ENCODE assay signal across 9 cellular contexts in genomic region chr2:136235451-136236418, GRCh38.
DNase-seq lines count a peak whose midpoint lies in the region; ATAC-seq and TF ChIP-seq lines count a peak whose summit lies in the region.
"Had no signal": no experiment of that assay in that cellular context is flagged by ENCODE, and none has a peak within 500 bp of the region (broad histone marks: within the 10 kb centered on the region; RNA-seq: fewer than 3 reads in every experiment).

No MANE protein-coding gene starts in this region.

- no peak for ATAC-seq in naive B cell (ENCODE audit: low read depth in 2 of 2)
- no peak for ATAC-seq in GM18907 (IDR thresholded peaks at IDR 0.05; ENCODE audit: unreplicated experiment)

- POLR2A ChIA-PET in OCI-LY7 (lab: Charles Lee), result interaction anchor here (1.2 to 9.0 kb wide), 7 partner anchors 11 to 146 kb away, joined by 3 to 191 read pairs (median 28); no protein-coding TSS in a partner anchor

- peak; percentile 90 for DNase-seq in ELR (ENCODE audit: low read depth)
- no peak for DNase-seq in OCI-LY7 (ENCODE audit: low spot score)
- peak; percentile 97 for DNase-seq in dermis blood vessel endothelial cell
- no peak for DNase-seq in naive B cell
- no peak for DNase-seq in activated naive CD4-positive, alpha-beta T cell treated with anti-CD3 and anti-CD28 coated beads, Interleukin-2, amount 10 ng/mL, durations not matched to agents 7 days and 5 days
- DNase-seq in endodermal cell, result no peak
- no peak for DNase-seq in spleen
- DNase-seq: effector CD4-positive, alpha-beta T cell had no signal

- H4K20me1 ChIP-seq in OCI-LY7 (ENCODE audit: insufficient read depth, low read length), result no peaks in the 10 kb centered on the region

- H3K27ac ChIP-seq in OCI-LY7 (ENCODE audit: low read depth, low read length, poor library complexity, severe bottlenecking) (peak overlapping the region; percentile 100), endodermal cell (ENCODE audit: low read depth, low read length) (no peak overlapping the region), spleen (peak overlapping the region in 3 of 8 donors; percentile 93 to 96 (median 94))

- H3K4me3 ChIP-seq in OCI-LY7 (ENCODE audit: low read depth, low read length, poor library complexity, severe bottlenecking), result no peak overlapping the region
- no peak overlapping the region for H3K4me3 ChIP-seq in endodermal cell (ENCODE audit: low read length)
- no peak overlapping the region for H3K4me3 ChIP-seq in spleen

- H3K9me2 ChIP-seq in OCI-LY7 (ENCODE audit: insufficient read depth, low read length), result no peaks in the 10 kb centered on the region

- H3K4me3 Mint-ChIP-seq in naive B cell, result peak overlapping the region in 1 of 8 donors; percentile 53
- no peak overlapping the region for H3K4me3 Mint-ChIP-seq in activated naive CD4-positive, alpha-beta T cell treated with anti-CD3 and anti-CD28 coated beads, Interleukin-2, amount 10 ng/mL, durations not matched to agents 7 days and 5 days
- no peak overlapping the region for H3K4me3 Mint-ChIP-seq in endodermal cell

- TF ChIP-seq POLR2A in spleen (IDR thresholded peaks at IDR 0.05), result no peak

- no peaks in the 10 kb centered on the region for H3K27me3 Mint-ChIP-seq in naive B cell
- peaks cover 7% of the 10 kb centered on the region for H3K27me3 Mint-ChIP-seq in activated naive CD4-positive, alpha-beta T cell treated with anti-CD3 and anti-CD28 coated beads, Interleukin-2, amount 10 ng/mL, durations not matched to agents 7 days and 5 days
- H3K27me3 Mint-ChIP-seq in endodermal cell (ENCODE audit: insufficient read depth), result no peaks in the 10 kb centered on the region

- H3K4me1 ChIP-seq in OCI-LY7 (ENCODE audit: insufficient read depth, low read length, poor library complexity, severe bottlenecking), result peaks cover 80% of the 10 kb centered on the region
- peaks cover 4% of the 10 kb centered on the region for H3K4me1 ChIP-seq in endodermal cell (ENCODE audit: control insufficient read depth, insufficient read depth, low read length)
- H3K4me1 ChIP-seq in spleen, result peaks cover 21 to 65% (median 47%) of the 10 kb centered on the region in 6 donors

- WGBS in endodermal cell (ENCODE audit: insufficient coverage in 1 of 2, insufficient read length in 1 of 2), 2 experiments, result 69 to 83% methylated on average over 5 to 9 of the region's 9 CpGs
- 61 to 78% (median 76%) methylated on average over 8 to 9 of the region's 9 CpGs for WGBS in spleen, 5 donors

- H3K9me3 Mint-ChIP-seq in naive B cell (no peaks in the 10 kb centered on the region), endodermal cell (no peaks in the 10 kb centered on the region)
- H3K9me3 Mint-ChIP-seq in activated naive CD4-positive, alpha-beta T cell treated with anti-CD3 and anti-CD28 coated beads, Interleukin-2, amount 10 ng/mL, durations not matched to agents 7 days and 5 days, result no peaks in the 10 kb centered on the region

- H3K79me2 ChIP-seq in OCI-LY7 (ENCODE audit: insufficient read depth, low read depth, low read length), result no peaks in the 10 kb centered on the region

- 0 out of 2 replicates have a peak overlapping the region, but pooled peaks have one; percentile 75 for H3K4me2 ChIP-seq in OCI-LY7 (ENCODE audit: low read length)

- H3K36me3 Mint-ChIP-seq in naive B cell, result no peaks in the 10 kb centered on the region
- H3K36me3 Mint-ChIP-seq in activated naive CD4-positive, alpha-beta T cell treated with anti-CD3 and anti-CD28 coated beads, Interleukin-2, amount 10 ng/mL, durations not matched to agents 7 days and 5 days, result peaks cover 14% of the 10 kb centered on the region
- no peaks in the 10 kb centered on the region for H3K36me3 Mint-ChIP-seq in endodermal cell (ENCODE audit: low read depth)

- no peak overlapping the region for H3K9ac ChIP-seq in endodermal cell (ENCODE audit: extremely low read depth, low read length, poor library complexity, severe bottlenecking)

- TF ChIP-seq CTCF in OCI-LY7 (conservative IDR thresholded peaks at IDR 0.05; ENCODE audit: low read length), result no peak
- TF ChIP-seq CTCF in endodermal cell (conservative IDR thresholded peaks at IDR 0.05), result no peak
- TF ChIP-seq CTCF in spleen (IDR thresholded peaks at IDR 0.05 in 8 of 11, conservative IDR thresholded peaks at IDR 0.05 in 3 of 11), result no peak

- CTCF ChIA-PET in OCI-LY7 (lab: Charles Lee; ENCODE audit: unreplicated experiment), result interaction anchor here (1.4 to 3.0 kb wide), 2 partner anchors 9 to 29 kb away, joined by 4 to 15 read pairs; no protein-coding TSS in a partner anchor
- CTCF ChIA-PET in activated naive CD4-positive, alpha-beta T cell treated with anti-CD3 and anti-CD28 coated beads, Interleukin-2, amount 10 ng/mL, durations not matched to agents 7 days and 5 days (lab: Charles Lee), result interaction anchor here (1.7 kb wide), 1 partner anchor 9 kb away, joined by 4 read pairs; no protein-coding TSS in a partner anchor

- H3K9me3 ChIP-seq in OCI-LY7 (ENCODE audit: low read length) (no peaks in the 10 kb centered on the region), endodermal cell (ENCODE audit: control insufficient read depth, low read length) (no peaks in the 10 kb centered on the region), spleen (no peaks in the 10 kb centered on the region)

- BruUV-seq in OCI-LY7 (replicated peaks; lab: Mats Ljungman, UMichigan), result no TSS peak

- H3K27ac Mint-ChIP-seq in naive B cell (peak overlapping the region; percentile 86 to 100 (median 99)), endodermal cell (no peak overlapping the region)
- no peak overlapping the region for H3K27ac Mint-ChIP-seq in activated naive CD4-positive, alpha-beta T cell treated with anti-CD3 and anti-CD28 coated beads, Interleukin-2, amount 10 ng/mL, durations not matched to agents 7 days and 5 days

- H2AFZ ChIP-seq in OCI-LY7 (ENCODE audit: low read length), result peak overlapping the region; percentile 78; the same call in 1 of the 2 replicates

- intact Hi-C loops in OCI-LY7 (cut with micrococcal nuclease; ENCODE audit: unreplicated experiment), result loop anchor here (5.0 kb wide), 2 partner anchors 238 to 318 kb away; no protein-coding TSS in a partner anchor
- intact Hi-C loops in spleen (cut with DNase I; ENCODE audit: low total_unique reads), result no loop called here

- H3K36me3 ChIP-seq in OCI-LY7 (ENCODE audit: insufficient read depth, low read length) (no peaks in the 10 kb centered on the region), endodermal cell (ENCODE audit: control insufficient read depth, insufficient read depth, low read length) (no peaks in the 10 kb centered on the region), spleen (no peaks in the 10 kb centered on the region)

- H3K4me1 Mint-ChIP-seq in naive B cell (peaks cover 67 to 88% (median 74%) of the 10 kb centered on the region in 3 donors), endodermal cell (peaks cover 14% of the 10 kb centered on the region)
- H3K4me1 Mint-ChIP-seq in activated naive CD4-positive, alpha-beta T cell treated with anti-CD3 and anti-CD28 coated beads, Interleukin-2, amount 10 ng/mL, durations not matched to agents 7 days and 5 days, result peaks cover 36% of the 10 kb centered on the region

- no peaks in the 10 kb centered on the region for H3K27me3 ChIP-seq in endodermal cell (ENCODE audit: control insufficient read depth, insufficient read depth, low read length, poor library complexity, severe bottlenecking)
- H3K27me3 ChIP-seq in spleen (replicated peaks in 1 of 7), result no peaks in the 10 kb centered on the region

Comparison
In these comparisons a context has a peak if more than half of its experiments do, and no peak if none do; other contexts are left out.
1. DNase-seq: peak in ELR (single experiment) and dermis blood vessel endothelial cell (single experiment); none in OCI-LY7 (single experiment), naive B cell (single experiment), activated naive CD4-positive, alpha-beta T cell treated with anti-CD3 and anti-CD28 coated beads, Interleukin-2, amount 10 ng/mL, durations not matched to agents 7 days and 5 days (single experiment), endodermal cell (single experiment) and spleen (single experiment).
2. H3K27ac Mint-ChIP-seq: peak in naive B cell (6 of 6); none in activated naive CD4-positive, alpha-beta T cell treated with anti-CD3 and anti-CD28 coated beads, Interleukin-2, amount 10 ng/mL, durations not matched to agents 7 days and 5 days (single experiment) and endodermal cell (single experiment).